ENCODE assay signal across 1 cellular context in the genomic region with DNA sequence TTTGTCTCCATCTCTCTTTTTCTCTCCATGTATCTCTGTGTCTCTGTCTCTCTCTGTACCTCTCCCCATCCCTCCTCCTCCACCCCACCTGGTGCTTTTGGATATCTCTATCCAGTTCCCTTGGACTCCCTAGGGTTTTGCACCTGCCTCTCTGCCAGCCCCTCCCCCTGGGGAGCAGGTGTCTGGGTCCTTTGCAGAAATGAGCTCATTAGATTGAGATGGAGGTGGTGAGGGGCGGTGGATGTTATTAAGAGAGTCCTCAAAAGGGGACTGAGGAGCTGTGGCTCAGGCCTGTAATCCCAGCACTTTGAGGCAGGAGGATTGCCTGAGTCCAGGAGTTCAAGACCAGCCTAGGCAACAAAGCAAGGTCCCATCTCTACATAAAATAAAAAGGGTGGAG.
A peak's percentile ranks its signal among the peaks of the same experiment; 100 is the strongest.
TF ChIP-seq lines count a peak whose summit lies in the region.

No MANE protein-coding gene starts in this region.

TF ChIP-seq in GM12878, 131 proteins besides CTCF, POLR2A, EP300 and RAD21:
- TF ChIP-seq TCF12 (IDR thresholded peaks at IDR 0.05; ENCODE audit: low read depth, low read length) (peak; percentile 63; the same call in 1 of the 2 replicates), ZBTB40 (IDR thresholded peaks at IDR 0.05; ENCODE audit: borderline replicate concordance) (no peak), ATF7 (IDR thresholded peaks at IDR 0.05; ENCODE audit: low read depth) (peak; percentile 49), SPI1 (IDR thresholded peaks at IDR 0.05; ENCODE audit: borderline replicate concordance, insufficient read depth, low read depth, low read length) (no peak), CBFB (IDR thresholded peaks at IDR 0.05; ENCODE audit: low read depth) (no peak), CUX1 (IDR thresholded peaks at IDR 0.05; ENCODE audit: insufficient replicate concordance, low read depth, low read length) (no peak), NFYA (IDR thresholded peaks at IDR 0.05; ENCODE audit: borderline replicate concordance, low read depth, low read length) (no peak), ZBED1 (IDR thresholded peaks at IDR 0.05; ENCODE audit: borderline replicate concordance) (no peak), ZNF24 (IDR thresholded peaks at IDR 0.05) (no peak), MEF2B (IDR thresholded peaks at IDR 0.05; ENCODE audit: partially characterized antibody, poor library complexity, severe bottlenecking) (peak; percentile 65), TCF3 (IDR thresholded peaks at IDR 0.05; ENCODE audit: borderline replicate concordance, insufficient read depth, low read depth, low read length) (0 out of 2 replicates have a peak, but pooled peaks have one; percentile 18), RAD51 (IDR thresholded peaks at IDR 0.05) (peak; percentile 21; the same call in 1 of the 2 replicates), BHLHE40 (IDR thresholded peaks at IDR 0.05; ENCODE audit: borderline replicate concordance in 1 of 2, low read depth in 2 of 2, low read length in 1 of 2) (no peak)
- TF ChIP-seq, protein P1, sequence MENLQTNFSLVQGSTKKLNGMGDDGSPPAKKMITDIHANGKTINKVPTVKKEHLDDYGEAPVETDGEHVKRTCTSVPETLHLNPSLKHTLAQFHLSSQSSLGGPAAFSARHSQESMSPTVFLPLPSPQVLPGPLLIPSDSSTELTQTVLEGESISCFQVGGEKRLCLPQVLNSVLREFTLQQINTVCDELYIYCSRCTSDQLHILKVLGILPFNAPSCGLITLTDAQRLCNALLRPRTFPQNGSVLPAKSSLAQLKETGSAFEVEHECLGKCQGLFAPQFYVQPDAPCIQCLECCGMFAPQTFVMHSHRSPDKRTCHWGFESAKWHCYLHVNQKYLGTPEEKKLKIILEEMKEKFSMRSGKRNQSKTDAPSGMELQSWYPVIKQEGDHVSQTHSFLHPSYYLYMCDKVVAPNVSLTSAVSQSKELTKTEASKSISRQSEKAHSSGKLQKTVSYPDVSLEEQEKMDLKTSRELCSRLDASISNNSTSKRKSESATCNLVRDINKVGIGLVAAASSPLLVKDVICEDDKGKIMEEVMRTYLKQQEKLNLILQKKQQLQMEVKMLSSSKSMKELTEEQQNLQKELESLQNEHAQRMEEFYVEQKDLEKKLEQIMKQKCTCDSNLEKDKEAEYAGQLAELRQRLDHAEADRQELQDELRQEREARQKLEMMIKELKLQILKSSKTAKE (IDR thresholded peaks at IDR 0.05; ENCODE audit: low read depth, poor library complexity, severe bottlenecking): no peak
